16 cellular contexts compared by ENCODE assay signal in the genomic region with DNA sequence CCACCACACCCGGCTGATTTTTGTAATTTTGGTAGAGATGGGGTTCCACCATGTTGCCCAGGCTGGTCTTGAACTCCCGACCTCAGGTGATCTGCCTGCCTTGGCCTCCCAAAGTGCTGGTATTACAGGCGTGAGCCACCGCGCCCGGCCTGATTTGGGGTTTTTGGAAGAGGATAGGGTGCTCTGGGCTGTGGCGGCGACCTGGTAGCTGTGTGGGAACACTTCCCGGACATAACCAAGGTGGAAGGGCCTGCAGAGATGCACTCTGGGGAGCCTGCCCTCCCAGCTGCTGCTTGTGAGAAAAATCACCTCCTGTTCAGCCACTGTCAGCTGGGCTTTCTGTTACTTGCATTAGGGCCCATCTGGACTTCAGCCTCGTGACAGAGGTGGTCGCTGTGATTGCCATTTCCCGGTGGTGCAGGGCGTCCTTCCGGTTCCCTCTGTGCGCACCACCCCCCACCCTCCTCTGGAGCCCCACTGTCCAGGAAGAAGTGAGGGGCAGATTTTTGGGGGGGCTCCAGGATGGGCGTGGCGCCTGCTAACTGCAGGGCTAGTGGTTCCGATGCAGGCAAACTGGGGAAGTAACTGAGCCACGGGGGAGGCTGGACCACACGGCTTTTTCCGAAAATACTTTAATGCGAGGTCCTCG. TPM values are rescaled to one million over a fixed set of nuclear protein-coding genes. Genes with fewer than 3 reads are reported as not detected.
DNase-seq lines count a peak whose midpoint lies in the region; ATAC-seq and TF ChIP-seq lines count a peak whose summit lies in the region.
"Had no signal": no experiment of that assay in that cellular context is flagged by ENCODE, and none has a peak within 500 bp of the region (broad histone marks: within the 10 kb centered on the region; RNA-seq: fewer than 3 reads in every experiment).

No MANE protein-coding gene starts in this region.

- no peak overlapping the region for H3K4me3 ChIP-seq in upper lobe of right lung
- H3K4me3 ChIP-seq: uterus had no signal

- TF ChIP-seq CTCF in chondrocyte (IDR thresholded peaks at IDR 0.05): no peak
- TF ChIP-seq CTCF in upper lobe of right lung (IDR thresholded peaks at IDR 0.05): no peak

- peaks cover 17% of the 10 kb centered on the region for H3K36me3 ChIP-seq in upper lobe of right lung
- H3K36me3 ChIP-seq: uterus had no signal

- no peaks in the 10 kb centered on the region for H3K27me3 ChIP-seq in upper lobe of right lung
- H3K27me3 ChIP-seq: uterus had no signal

- H3K27ac ChIP-seq in upper lobe of right lung (no peak overlapping the region), substantia nigra (ENCODE audit: low read depth, low read length, poor library complexity, severe bottlenecking) (no peak overlapping the region)
- H3K27ac ChIP-seq: esophagus muscularis mucosa, gastroesophageal sphincter, uterus had no signal

- H3K9me3 Mint-ChIP-seq in activated naive CD4-positive, alpha-beta T cell treated with anti-CD3 and anti-CD28 coated beads, Interleukin-2, amount 50 U/mL, for 24 hours: no peaks in the 10 kb centered on the region
- H3K9me3 Mint-ChIP-seq in chondrocyte (ENCODE audit: low read depth): no peaks in the 10 kb centered on the region

- no peak for ATAC-seq in upper lobe of right lung
- no peak for ATAC-seq in HG03520 (IDR thresholded peaks at IDR 0.05; ENCODE audit: unreplicated experiment)
- ATAC-seq: Panc1 had no signal

- no peaks in the 10 kb centered on the region for H3K9me3 ChIP-seq in upper lobe of right lung
- H3K9me3 ChIP-seq: esophagus muscularis mucosa, gastroesophageal sphincter, uterus had no signal

- H3K4me1 ChIP-seq in upper lobe of right lung: peaks cover 7% of the 10 kb centered on the region
- H3K4me1 ChIP-seq: uterus had no signal

- intact Hi-C loops in upper lobe of right lung (cut with DNase I): no loop called here

- H3K27me3 Mint-ChIP-seq in activated naive CD4-positive, alpha-beta T cell treated with anti-CD3 and anti-CD28 coated beads, Interleukin-2, amount 50 U/mL, for 24 hours: no peaks in the 10 kb centered on the region
- peaks cover 10% of the 10 kb centered on the region for H3K27me3 Mint-ChIP-seq in chondrocyte (ENCODE audit: low read depth)

- H3K4me3 Mint-ChIP-seq in activated naive CD4-positive, alpha-beta T cell treated with anti-CD3 and anti-CD28 coated beads, Interleukin-2, amount 50 U/mL, for 24 hours: peak overlapping the region; percentile 3
- H3K4me3 Mint-ChIP-seq in chondrocyte (ENCODE audit: unreplicated experiment): no peak overlapping the region

- no peak overlapping the region for H3K27ac Mint-ChIP-seq in activated naive CD4-positive, alpha-beta T cell treated with anti-CD3 and anti-CD28 coated beads, Interleukin-2, amount 50 U/mL, for 24 hours
- H3K27ac Mint-ChIP-seq in chondrocyte (ENCODE audit: unreplicated experiment): no peak overlapping the region
- H3K27ac Mint-ChIP-seq: GM23338, progenitor cell of endocrine pancreas had no signal

- H3K36me3 Mint-ChIP-seq in activated naive CD4-positive, alpha-beta T cell treated with anti-CD3 and anti-CD28 coated beads, Interleukin-2, amount 50 U/mL, for 24 hours: peaks cover 2% of the 10 kb centered on the region
- H3K36me3 Mint-ChIP-seq in chondrocyte (ENCODE audit: low read depth): peaks cover 12% of the 10 kb centered on the region

- DNase-seq in activated naive CD4-positive, alpha-beta T cell (lab: John Stamatoyannopoulos, UW): no peak
- DNase-seq in NCI-H69 (lab: John Stamatoyannopoulos, UW) (peak; percentile 24), chondrocyte (ENCODE audit: low spot score) (peak; percentile 87), upper lobe of right lung (peak; percentile 62), NCI-H2196 (lab: John Stamatoyannopoulos, UW; ENCODE audit: unreplicated experiment) (no peak), substantia nigra (lab: John Stamatoyannopoulos, UW) (no peak)
- DNase-seq: NCI-H774 had no signal

- H3K4me1 Mint-ChIP-seq in activated naive CD4-positive, alpha-beta T cell treated with anti-CD3 and anti-CD28 coated beads, Interleukin-2, amount 50 U/mL, for 24 hours: peaks cover 3% of the 10 kb centered on the region
- peaks cover 2% of the 10 kb centered on the region for H3K4me1 Mint-ChIP-seq in chondrocyte (ENCODE audit: low read depth)

RNA-seq across cellular contexts. Expression of gene IL4I1, which starts 7.5 kb away (rescaled TPM):
- total RNA-seq in chondrocyte: 0.17 TPM in 1 of 3 replicates, not detected in the others
- 1.8 TPM for total RNA-seq in upper lobe of right lung
- total RNA-seq: SK-MEL-5 had no signal

RNA-seq across cellular contexts. Expression of gene TBC1D17, which starts 11.7 kb away (rescaled TPM):
- total RNA-seq in chondrocyte (36.3 to 45.3 TPM (median 44.8 TPM) in 3 replicates), upper lobe of right lung (57.1 TPM)

RNA-seq across cellular contexts. Expression of gene AKT1S1, which starts 12.0 kb away (rescaled TPM):
- total RNA-seq in chondrocyte (52.0 to 70.5 TPM (median 55.8 TPM) in 3 replicates), upper lobe of right lung (29.4 TPM)

RNA-seq across cellular contexts. Expression of gene PNKP, which starts 21.8 kb away (rescaled TPM):
- total RNA-seq in chondrocyte (51.4 to 97.0 TPM (median 52.4 TPM) in 3 replicates), upper lobe of right lung (83.2 TPM)

RNA-seq across cellular contexts. Expression of gene PTOV1, which starts 38.2 kb away (rescaled TPM):
- total RNA-seq in chondrocyte (168 to 229 TPM (median 170 TPM) in 3 replicates), upper lobe of right lung (104 TPM)

Comparison
In these comparisons a context has a peak if more than half of its experiments do, and no peak if none do; other contexts are left out.
1. DNase-seq: peak in NCI-H69 (single experiment), chondrocyte (single experiment) and upper lobe of right lung (single experiment); none in activated naive CD4-positive, alpha-beta T cell (0 of 4), NCI-H2196 (single experiment) and substantia nigra (0 of 49).